Comparison of ENCODE assay signal across 2 cellular contexts in the genomic region with DNA sequence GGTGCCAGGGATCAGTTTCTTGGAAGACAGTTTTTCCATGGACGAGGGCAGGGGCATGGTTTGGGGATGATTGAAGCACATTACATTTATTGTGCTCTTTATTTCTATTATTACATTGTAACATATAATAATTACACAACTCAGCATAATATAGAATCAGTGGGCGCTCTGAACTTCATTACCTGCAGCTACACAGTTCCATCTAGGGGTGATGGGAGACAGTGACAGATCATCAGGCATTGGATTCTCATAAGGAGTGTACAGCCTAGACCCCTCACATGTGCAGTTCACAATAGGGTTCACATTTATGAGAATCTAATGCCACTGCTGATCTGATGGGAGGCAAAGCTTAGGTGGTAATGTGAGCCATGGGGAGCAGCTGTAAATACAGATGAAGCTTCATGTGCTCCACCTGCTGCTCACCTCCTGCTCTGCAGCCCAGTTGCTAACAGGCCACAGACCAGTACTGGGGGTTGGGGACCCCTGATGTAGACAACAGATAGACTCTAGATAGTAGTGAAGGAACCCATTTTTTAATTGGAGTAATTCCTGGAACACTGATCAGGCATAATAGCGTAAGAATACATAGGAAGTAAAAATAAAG.
TF ChIP-seq lines count a peak whose summit lies in the region.

No MANE protein-coding gene starts in this region.

TF ChIP-seq in HCT116, 20 proteins besides CTCF, POLR2A, EP300 and RAD21:
- TF ChIP-seq, protein P1, sequence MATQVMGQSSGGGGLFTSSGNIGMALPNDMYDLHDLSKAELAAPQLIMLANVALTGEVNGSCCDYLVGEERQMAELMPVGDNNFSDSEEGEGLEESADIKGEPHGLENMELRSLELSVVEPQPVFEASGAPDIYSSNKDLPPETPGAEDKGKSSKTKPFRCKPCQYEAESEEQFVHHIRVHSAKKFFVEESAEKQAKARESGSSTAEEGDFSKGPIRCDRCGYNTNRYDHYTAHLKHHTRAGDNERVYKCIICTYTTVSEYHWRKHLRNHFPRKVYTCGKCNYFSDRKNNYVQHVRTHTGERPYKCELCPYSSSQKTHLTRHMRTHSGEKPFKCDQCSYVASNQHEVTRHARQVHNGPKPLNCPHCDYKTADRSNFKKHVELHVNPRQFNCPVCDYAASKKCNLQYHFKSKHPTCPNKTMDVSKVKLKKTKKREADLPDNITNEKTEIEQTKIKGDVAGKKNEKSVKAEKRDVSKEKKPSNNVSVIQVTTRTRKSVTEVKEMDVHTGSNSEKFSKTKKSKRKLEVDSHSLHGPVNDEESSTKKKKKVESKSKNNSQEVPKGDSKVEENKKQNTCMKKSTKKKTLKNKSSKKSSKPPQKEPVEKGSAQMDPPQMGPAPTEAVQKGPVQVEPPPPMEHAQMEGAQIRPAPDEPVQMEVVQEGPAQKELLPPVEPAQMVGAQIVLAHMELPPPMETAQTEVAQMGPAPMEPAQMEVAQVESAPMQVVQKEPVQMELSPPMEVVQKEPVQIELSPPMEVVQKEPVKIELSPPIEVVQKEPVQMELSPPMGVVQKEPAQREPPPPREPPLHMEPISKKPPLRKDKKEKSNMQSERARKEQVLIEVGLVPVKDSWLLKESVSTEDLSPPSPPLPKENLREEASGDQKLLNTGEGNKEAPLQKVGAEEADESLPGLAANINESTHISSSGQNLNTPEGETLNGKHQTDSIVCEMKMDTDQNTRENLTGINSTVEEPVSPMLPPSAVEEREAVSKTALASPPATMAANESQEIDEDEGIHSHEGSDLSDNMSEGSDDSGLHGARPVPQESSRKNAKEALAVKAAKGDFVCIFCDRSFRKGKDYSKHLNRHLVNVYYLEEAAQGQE (IDR thresholded peaks at IDR 0.05; ENCODE audit: low read depth): no peak
- TF ChIP-seq SP1 (IDR thresholded peaks at IDR 0.05; ENCODE audit: low read depth): no peak
- TF ChIP-seq SIN3A (IDR thresholded peaks at IDR 0.05; ENCODE audit: low read depth): no peak
- no peak for TF ChIP-seq JUND (IDR thresholded peaks at IDR 0.05)
- no peak for TF ChIP-seq EZH2 (IDR thresholded peaks at IDR 0.05)
- TF ChIP-seq CBX3 (IDR thresholded peaks at IDR 0.05; ENCODE audit: low read depth): no peak
- no peak for TF ChIP-seq YY1 (IDR thresholded peaks at IDR 0.05; ENCODE audit: extremely low read depth, insufficient replicate concordance, low read depth, low read length)
- TF ChIP-seq POLR2AphosphoS5 (IDR thresholded peaks at IDR 0.05; ENCODE audit: low read depth, low read length): no peak
- no peak for TF ChIP-seq FOSL1 (IDR thresholded peaks at IDR 0.05; ENCODE audit: low read depth)
- TF ChIP-seq EZH2phosphoT487 (IDR thresholded peaks at IDR 0.05; ENCODE audit: borderline replicate concordance): no peak
- no peak for TF ChIP-seq ELF1 (IDR thresholded peaks at IDR 0.05; ENCODE audit: borderline replicate concordance, low read depth)
- TF ChIP-seq, protein P2, sequence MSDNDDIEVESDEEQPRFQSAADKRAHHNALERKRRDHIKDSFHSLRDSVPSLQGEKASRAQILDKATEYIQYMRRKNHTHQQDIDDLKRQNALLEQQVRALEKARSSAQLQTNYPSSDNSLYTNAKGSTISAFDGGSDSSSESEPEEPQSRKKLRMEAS (IDR thresholded peaks at IDR 0.05): no peak
- TF ChIP-seq EGR1 (IDR thresholded peaks at IDR 0.05; ENCODE audit: low read depth): no peak
- no peak for TF ChIP-seq ZFX (IDR thresholded peaks at IDR 0.05)
- TF ChIP-seq, protein P3, sequence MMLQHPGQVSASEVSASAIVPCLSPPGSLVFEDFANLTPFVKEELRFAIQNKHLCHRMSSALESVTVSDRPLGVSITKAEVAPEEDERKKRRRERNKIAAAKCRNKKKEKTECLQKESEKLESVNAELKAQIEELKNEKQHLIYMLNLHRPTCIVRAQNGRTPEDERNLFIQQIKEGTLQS (IDR thresholded peaks at IDR 0.05): no peak

TF ChIP-seq in SK-N-SH treated with all-trans-retinoic acid at 6 μM for 48 hours, 23 proteins besides CTCF, POLR2A, EP300 and RAD21 (continued from another document):
- TF ChIP-seq, protein P4, sequence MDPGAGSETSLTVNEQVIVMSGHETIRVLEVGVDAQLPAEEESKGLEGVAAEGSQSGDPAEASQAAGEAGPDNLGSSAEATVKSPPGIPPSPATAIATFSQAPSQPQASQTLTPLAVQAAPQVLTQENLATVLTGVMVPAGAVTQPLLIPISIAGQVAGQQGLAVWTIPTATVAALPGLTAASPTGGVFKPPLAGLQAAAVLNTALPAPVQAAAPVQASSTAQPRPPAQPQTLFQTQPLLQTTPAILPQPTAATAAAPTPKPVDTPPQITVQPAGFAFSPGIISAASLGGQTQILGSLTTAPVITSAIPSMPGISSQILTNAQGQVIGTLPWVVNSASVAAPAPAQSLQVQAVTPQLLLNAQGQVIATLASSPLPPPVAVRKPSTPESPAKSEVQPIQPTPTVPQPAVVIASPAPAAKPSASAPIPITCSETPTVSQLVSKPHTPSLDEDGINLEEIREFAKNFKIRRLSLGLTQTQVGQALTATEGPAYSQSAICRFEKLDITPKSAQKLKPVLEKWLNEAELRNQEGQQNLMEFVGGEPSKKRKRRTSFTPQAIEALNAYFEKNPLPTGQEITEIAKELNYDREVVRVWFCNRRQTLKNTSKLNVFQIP (CRISPR knock-in tag; IDR thresholded peaks at IDR 0.05; ENCODE audit: borderline replicate concordance, low read depth): no peak
